8 cellular contexts compared by ENCODE assay signal in the genomic region with DNA sequence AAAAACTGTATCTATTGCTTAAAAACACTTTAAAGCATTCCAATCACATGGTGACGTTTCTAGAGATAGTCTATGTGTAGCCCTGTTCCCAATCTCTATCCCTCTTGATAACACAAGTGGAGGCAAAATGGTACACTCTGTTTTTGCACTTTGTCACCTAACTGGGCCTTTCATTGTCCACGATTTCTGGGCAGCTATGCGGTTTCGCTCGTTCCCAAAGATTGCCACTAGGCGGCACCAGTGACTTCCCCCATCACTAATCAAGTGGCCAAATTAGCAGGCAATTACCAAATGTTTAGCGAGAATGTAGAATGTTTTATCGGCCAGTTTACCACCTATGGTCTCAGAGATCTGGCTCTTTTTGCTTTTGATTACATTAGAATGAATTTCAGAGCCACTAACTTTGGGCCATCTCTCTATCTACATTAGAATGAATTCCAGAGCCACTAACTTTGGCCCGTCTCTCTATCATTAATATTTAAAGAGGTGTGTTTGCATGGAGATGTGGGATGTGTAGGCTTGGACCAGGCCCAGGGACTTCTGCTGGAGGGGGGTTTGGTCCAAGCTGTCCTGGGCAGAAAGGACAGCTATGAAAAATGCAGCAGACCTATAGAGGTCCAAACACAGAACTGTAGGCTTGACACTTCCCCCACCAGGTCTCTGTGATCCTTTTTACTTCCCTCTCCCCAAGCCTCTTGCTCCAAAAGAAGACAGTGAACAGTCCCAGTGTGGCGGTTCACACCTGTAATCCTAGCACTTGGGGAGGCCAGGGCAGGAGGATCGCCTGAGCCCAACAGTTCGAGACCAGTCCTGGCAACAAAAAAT.
DNase-seq lines count a peak whose midpoint lies in the region; ATAC-seq and TF ChIP-seq lines count a peak whose summit lies in the region.

No MANE protein-coding gene starts in this region.

- H3K4me3 Mint-ChIP-seq in HFFc6 (no peak overlapping the region), natural killer cell (no peak overlapping the region)

- TF ChIP-seq CTCF in GM12873 (IDR thresholded peaks at IDR 0.05; ENCODE audit: insufficient read depth, low read depth, low read length, missing control alignments) (peak; percentile 93), HFFc6 (IDR thresholded peaks at IDR 0.05) (peak; percentile 93), natural killer cell (IDR thresholded peaks at IDR 0.05) (peak; percentile 90)

- H3K36me3 Mint-ChIP-seq in HFFc6 (ENCODE audit: low read depth) (no peaks in the 10 kb centered on the region), natural killer cell (no peaks in the 10 kb centered on the region)

- peaks cover 10% of the 10 kb centered on the region for H3K4me1 Mint-ChIP-seq in HFFc6 (ENCODE audit: low read depth)
- H3K4me1 Mint-ChIP-seq in natural killer cell = peaks cover 5 to 6% of the 10 kb centered on the region in 2 donors

- no peak for TF ChIP-seq POLR2A in erythroblast (IDR thresholded peaks at IDR 0.05; ENCODE audit: low read length)

- H3K27ac Mint-ChIP-seq in HFFc6 = no peak overlapping the region
- H3K27ac Mint-ChIP-seq in natural killer cell = no peak overlapping the region

- H3K9me3 Mint-ChIP-seq in HFFc6 (no peaks in the 10 kb centered on the region), natural killer cell (no peaks in the 10 kb centered on the region)

- peak; percentile 79 to 95 (median 89) for ATAC-seq in natural killer cell

- peaks cover 1% of the 10 kb centered on the region; the same call in 1 of the 2 replicates for H3K27me3 Mint-ChIP-seq in HFFc6 (ENCODE audit: insufficient read depth)
- H3K27me3 Mint-ChIP-seq in natural killer cell (ENCODE audit: low read depth in 2 of 2) = no peaks in the 10 kb centered on the region

- intact Hi-C loops in natural killer cell (cut with micrococcal nuclease) = loop anchor here (1.0 kb wide), 2 partner anchors 89 to 110 kb away; no protein-coding TSS in a partner anchor

- DNase-seq in HFFc6 = peak; percentile 18
- peak; percentile 60 for DNase-seq in NCI-H82 (lab: John Stamatoyannopoulos, UW)
- DNase-seq in activated CD8-positive, alpha-beta memory T cell treated with anti-CD3 and anti-CD28 coated beads, Interleukin-2, amount 50 U/mL, for 24 hours (ENCODE audit: extremely low read depth) = peak; percentile 34
- peak; percentile 76 to 87 for DNase-seq in erythroblast (lab: John Stamatoyannopoulos, UW)
- DNase-seq in natural killer cell = peak; percentile 70
- peak; percentile 13 to 72 (median 48) for DNase-seq in stimulated activated naive CD4-positive, alpha-beta T cell (lab: John Stamatoyannopoulos, UW)
- DNase-seq in NCI-H2081 (lab: John Stamatoyannopoulos, UW) = no peak

Comparison
In these comparisons a context has a peak if more than half of its experiments do, and no peak if none do; other contexts are left out.
1. DNase-seq: peak in HFFc6 (single experiment), NCI-H82 (single experiment), activated CD8-positive, alpha-beta memory T cell treated with anti-CD3 and anti-CD28 coated beads, Interleukin-2, amount 50 U/mL, for 24 hours (single experiment), erythroblast (2 of 2), natural killer cell (single experiment) and stimulated activated naive CD4-positive, alpha-beta T cell (6 of 6); none in NCI-H2081 (0 of 2).
2. Peak in every context shown above with its lines, with median percentiles within 50 percentile points of each other: CTCF ChIP-seq.